ENCODE assay signal across 35 cellular contexts in genomic region chr14:91882776-91883175, GRCh38. TPM values are rescaled to one million over a fixed set of nuclear protein-coding genes. Genes with fewer than 3 reads are reported as not detected.
DNase-seq lines count a peak whose midpoint lies in the region; ATAC-seq and TF ChIP-seq lines count a peak whose summit lies in the region.
"Had no signal": no experiment of that assay in that cellular context is flagged by ENCODE, and none has a peak within 500 bp of the region (broad histone marks: within the 10 kb centered on the region; RNA-seq: fewer than 3 reads in every experiment).

No MANE protein-coding gene starts in this region.

- no peak overlapping the region for H3K4me3 Mint-ChIP-seq in CD4-positive, CD25-positive, alpha-beta regulatory T cell
- H3K4me3 Mint-ChIP-seq: activated naive CD4-positive, alpha-beta T cell treated with anti-CD3 and anti-CD28 coated beads, Interleukin-2, amount 10 ng/mL, durations not matched to agents 7 days and 5 days; activated T-helper 1 cell treated with anti-CD3 and anti-CD28 coated beads, Interleukin-12 subunit alpha, Interleukin-12 subunit beta, Interleukin-2, Interleukin-4 antibody, amounts not matched to agents 30 ng/mL and 10 ng/mL and 1 ng/mL, durations not matched to agents 14 hours and 24 hours and 36 hours; mesothelial cell of epicardium; nephron progenitor cell; stimulated activated memory B cell treated with anti-CD40 and anti-IgM and Interleukin-4, amounts not matched to agents 10 μg/mL and 1 μg/mL and 100 μg/mL, for 72 hours had no signal

- no peak for TF ChIP-seq EP300 in stomach (IDR thresholded peaks at IDR 0.05)

- no peak for ATAC-seq in CD4-positive, CD25-positive, alpha-beta regulatory T cell (ENCODE audit: low read depth in 2 of 2)
- no peak for ATAC-seq in lower lobe of right lung
- ATAC-seq: activated CD4-positive, CD25-positive, alpha-beta regulatory T cell treated with anti-CD3 and anti-CD28 coated beads, Interleukin-2, amount 50 U/mL, for 24 hours; foreskin keratinocyte; left lobe of liver; stimulated activated memory B cell treated with anti-CD40 and anti-IgM and Interleukin-4, amounts not matched to agents 10 μg/mL and 1 μg/mL and 100 μg/mL, for 72 hours had no signal

- no peak for TF ChIP-seq CTCF in lower lobe of right lung (IDR thresholded peaks at IDR 0.05)
- TF ChIP-seq CTCF in stomach (IDR thresholded peaks at IDR 0.05), result no peak
- no peak for TF ChIP-seq CTCF in foreskin fibroblast (IDR thresholded peaks at IDR 0.05; ENCODE audit: low read depth, low read length)

- peaks cover 0 to 1% (median 0%) of the 10 kb centered on the region in 7 donors for H3K9me3 Mint-ChIP-seq in CD4-positive, CD25-positive, alpha-beta regulatory T cell
- H3K9me3 Mint-ChIP-seq: mesothelial cell of epicardium; nephron progenitor cell; stimulated activated memory B cell treated with anti-CD40 and anti-IgM and Interleukin-4, amounts not matched to agents 10 μg/mL and 1 μg/mL and 100 μg/mL, for 72 hours had no signal

- H3K27ac Mint-ChIP-seq in CD4-positive, CD25-positive, alpha-beta regulatory T cell, result peak overlapping the region in 2 of 3 donors; percentile 28 to 75
- H3K27ac Mint-ChIP-seq: activated naive CD4-positive, alpha-beta T cell treated with anti-CD3 and anti-CD28 coated beads, Interleukin-2, amount 10 ng/mL, durations not matched to agents 7 days and 5 days; activated T-helper 1 cell treated with anti-CD3 and anti-CD28 coated beads, Interleukin-12 subunit alpha, Interleukin-12 subunit beta, Interleukin-2, Interleukin-4 antibody, amounts not matched to agents 30 ng/mL and 10 ng/mL and 1 ng/mL, durations not matched to agents 14 hours and 24 hours and 36 hours; mesothelial cell of epicardium; nephron progenitor cell; stimulated activated memory B cell treated with anti-CD40 and anti-IgM and Interleukin-4, amounts not matched to agents 10 μg/mL and 1 μg/mL and 100 μg/mL, for 72 hours had no signal

- 76 to 94% (median 83%) methylated on average over 4 of the region's 4 CpGs for WGBS in stomach, 5 donors

- no peaks in the 10 kb centered on the region for H3K4me1 ChIP-seq in CD4-positive, CD25-positive, alpha-beta regulatory T cell (ENCODE audit: control insufficient read depth, insufficient read depth, low read length, poor library complexity, severe bottlenecking)
- H3K4me1 ChIP-seq in adipocyte (ENCODE audit: control insufficient read depth, insufficient read depth, low read length) (peaks cover 42% of the 10 kb centered on the region), lower lobe of right lung (peaks cover 13% of the 10 kb centered on the region), stomach (peaks cover 0 to 44% (median 22%) of the 10 kb centered on the region in 4 donors)
- H3K4me1 ChIP-seq: BE2C, Caco-2 had no signal

- no peak overlapping the region for H3K27ac ChIP-seq in CD4-positive, CD25-positive, alpha-beta regulatory T cell (ENCODE audit: insufficient read depth, low read length, poor library complexity, severe bottlenecking)
- H3K27ac ChIP-seq in lower lobe of right lung, result peak overlapping the region; percentile 44
- H3K27ac ChIP-seq in stomach, result peak overlapping the region in 4 of 5 donors; percentile 25 to 60 (median 30)
- H3K27ac ChIP-seq: foreskin keratinocyte, ovary, SK-N-MC had no signal

- intact Hi-C loops in lower lobe of right lung (cut with DNase I), result no loop called here
- intact Hi-C loops in stomach (cut with DNase I; ENCODE audit: low total_unique reads), result no loop called here

- no peaks in the 10 kb centered on the region for H3K27me3 ChIP-seq in CD4-positive, CD25-positive, alpha-beta regulatory T cell (ENCODE audit: control insufficient read depth, insufficient read depth, low read length)
- H3K27me3 ChIP-seq in adipocyte (replicated peaks; ENCODE audit: control insufficient read depth, insufficient read depth, low read length) (no peaks in the 10 kb centered on the region), lower lobe of right lung (ENCODE audit: low read depth) (no peaks in the 10 kb centered on the region), stomach (no peaks in the 10 kb centered on the region)
- H3K27me3 ChIP-seq: foreskin keratinocyte, ovary had no signal

- no peak overlapping the region for H3K4me3 ChIP-seq in CD4-positive, CD25-positive, alpha-beta regulatory T cell (ENCODE audit: low read depth, low read length)
- H3K4me3 ChIP-seq in adipocyte (ENCODE audit: low read length), result no peak overlapping the region
- H3K4me3 ChIP-seq in lower lobe of right lung, result no peak overlapping the region
- H3K4me3 ChIP-seq in stomach, result no peak overlapping the region
- H3K4me3 ChIP-seq in foreskin fibroblast (ENCODE audit: low read depth in 1 of 2, low read length in 2 of 2), result no peak overlapping the region
- H3K4me3 ChIP-seq: coronary artery, ovary, SK-N-MC had no signal

- no peaks in the 10 kb centered on the region for H3K36me3 Mint-ChIP-seq in CD4-positive, CD25-positive, alpha-beta regulatory T cell
- H3K36me3 Mint-ChIP-seq: stimulated activated memory B cell treated with anti-CD40 and anti-IgM and Interleukin-4, amounts not matched to agents 10 μg/mL and 1 μg/mL and 100 μg/mL, for 72 hours had no signal

- H3K4me1 Mint-ChIP-seq in CD4-positive, CD25-positive, alpha-beta regulatory T cell, result peaks cover 8 to 49% (median 24%) of the 10 kb centered on the region in 4 donors

- no peak for DNase-seq in CD4-positive, CD25-positive, alpha-beta regulatory T cell
- DNase-seq in adipocyte (ENCODE audit: low read depth) (no peak), lower lobe of right lung (no peak), stomach (no peak), COLO829 (ENCODE audit: low spot score) (no peak), foreskin fibroblast (no peak)
- no peak for DNase-seq in stimulated activated naive CD4-positive, alpha-beta T cell (lab: John Stamatoyannopoulos, UW)
- no peak for DNase-seq in stimulated activated CD4-positive, alpha-beta T cell treated with anti-CD3 and anti-CD28 coated beads, Interleukin-15, amount 100 ng/mL, for 24 hours
- DNase-seq: activated CD4-positive, alpha-beta T cell treated with anti-CD3 and anti-CD28 coated beads, Interleukin-2, amount 50 U/mL, for 48 hours; activated naive CD4-positive, alpha-beta T cell treated with anti-CD3 and anti-CD28 coated beads, Interleukin-2, amount 10 ng/mL, durations not matched to agents 7 days and 5 days; amniotic stem cell; BE2C; Caco-2; DND-41; effector memory CD4-positive, alpha-beta T cell; erythroblast; foreskin keratinocyte; hippocampal formation; KBM-7; NCI-H1436; NCI-H2081 treated with DMSO at 0.1 percent for 48 hours; NCI-H345; NCI-H774; nephron progenitor cell; ovary; stimulated activated CD4-positive, alpha-beta T cell treated with anti-CD3 and anti-CD28 coated beads, Interleukin-12 subunit alpha, Interleukin-12 subunit beta, amount 100 ng/mL, for 4 hours; stimulated activated CD4-positive, alpha-beta T cell treated with anti-CD3 and anti-CD28 coated beads, Interleukin-4, amount 100 ng/mL, for 4 hours had no signal

- H3K27me3 Mint-ChIP-seq in CD4-positive, CD25-positive, alpha-beta regulatory T cell, result no peaks in the 10 kb centered on the region
- H3K27me3 Mint-ChIP-seq: activated naive CD4-positive, alpha-beta T cell treated with anti-CD3 and anti-CD28 coated beads, Interleukin-2, amount 10 ng/mL, durations not matched to agents 7 days and 5 days; stimulated activated memory B cell treated with anti-CD40 and anti-IgM and Interleukin-4, amounts not matched to agents 10 μg/mL and 1 μg/mL and 100 μg/mL, for 72 hours had no signal

- H3K9ac ChIP-seq in adipocyte (ENCODE audit: low read length), result peak overlapping the region; percentile 31

- no peaks in the 10 kb centered on the region for H3K9me3 ChIP-seq in CD4-positive, CD25-positive, alpha-beta regulatory T cell (ENCODE audit: control insufficient read depth in 2 of 2, low read length in 2 of 2)
- H3K9me3 ChIP-seq in adipocyte (ENCODE audit: control insufficient read depth, low read length) (no peaks in the 10 kb centered on the region), lower lobe of right lung (no peaks in the 10 kb centered on the region), stomach (no peaks in the 10 kb centered on the region)
- H3K9me3 ChIP-seq: BE2C, Caco-2, ovary had no signal

- no peak for TF ChIP-seq POLR2A in stomach (IDR thresholded peaks at IDR 0.05)

- no peaks in the 10 kb centered on the region for H3K36me3 ChIP-seq in CD4-positive, CD25-positive, alpha-beta regulatory T cell (ENCODE audit: control insufficient read depth, insufficient read depth, low read length)
- H3K36me3 ChIP-seq in adipocyte (ENCODE audit: control insufficient read depth, insufficient read depth, low read length, severe bottlenecking), result peaks cover 43% of the 10 kb centered on the region
- H3K36me3 ChIP-seq in lower lobe of right lung, result peaks cover 18% of the 10 kb centered on the region
- H3K36me3 ChIP-seq in stomach, result peaks cover 0 to 66% (median 12%) of the 10 kb centered on the region in 4 donors
- H3K36me3 ChIP-seq: BE2C, ovary had no signal

RNA-seq across cellular contexts. Expression of gene TC2N, which starts 15.4 kb away (rescaled TPM):
- total RNA-seq in CD4-positive, CD25-positive, alpha-beta regulatory T cell, result 138 TPM
- polyA plus RNA-seq in CD4-positive, CD25-positive, alpha-beta regulatory T cell, result 100 to 1,000 TPM in 1 of 4 donors, 10 to 100 TPM in 3; 68.8 to 113 (median 93.1) TPM
- total RNA-seq in lower lobe of right lung (53.1 TPM), stomach (100 to 1,000 TPM in 3 of 5 donors, 10 to 100 TPM in 2; 66.6 to 162 (median 106) TPM)
- 10 to 100 TPM; 15.6 to 34.2 (median 19.7) TPM for polyA plus RNA-seq in stomach
- total RNA-seq: RPMI7951 had no signal
